Comparison of ENCODE assay signal across 9 cellular contexts in genomic region chr11:75398906-75399305, GRCh38. TPM values are rescaled to one million over a fixed set of nuclear protein-coding genes. Genes with fewer than 3 reads are reported as not detected.
DNase-seq lines count a peak whose midpoint lies in the region; ATAC-seq, FAIRE-seq and TF ChIP-seq lines count a peak whose summit lies in the region.
"Had no signal": no experiment of that assay in that cellular context is flagged by ENCODE, and none has a peak within 500 bp of the region (broad histone marks: within the 10 kb centered on the region; RNA-seq: fewer than 3 reads in every experiment).

No MANE protein-coding gene starts in this region.

- CTCF ChIA-PET in GM12878 (lab: Yijun Ruan, JAX): interaction anchor here (1.0 to 2.6 kb wide), 5 partner anchors 9 to 150 kb away, joined by 3 to 15 read pairs (median 5); no protein-coding TSS in a partner anchor

- SMC1A ChIA-PET in GM12878 (lab: Charles Lee; ENCODE audit: uncharacterized antibody, unreplicated experiment): no interaction called here

- peaks cover 7% of the 10 kb centered on the region for H3K27me3 Mint-ChIP-seq in T-helper 2 cell treated with Interferon-gamma antibody and Interleukin-4, amounts not matched to agents 5 μg/mL and 100 μg/mL, for 36 hours (ENCODE audit: low read depth)

- H3K4me3 ChIP-seq in HUES48 (ENCODE audit: low read depth, low read length) (peak overlapping the region; percentile 98; the same call in 1 of the 2 replicates), GM12878 (no peak overlapping the region)

- H3K27ac ChIP-seq in HUES48 (ENCODE audit: low read depth, low read length) (no peak overlapping the region), GM12878 (ENCODE audit: control insufficient read depth, insufficient read depth) (no peak overlapping the region)

- 55% methylated on average over 8 of the region's 8 CpGs for WGBS in GM12878 (ENCODE audit: insufficient coverage, insufficient replicate concordance, low lambda C conversion rate, missing lambda C conversion rate)

- H4K20me1 ChIP-seq in GM12878 (ENCODE audit: control insufficient read depth, insufficient read depth): peaks cover 25% of the 10 kb centered on the region

- in situ Hi-C loops in GM12878 (cut with MboI): no loop called here

- peak overlapping the region; percentile 97 for H3K4me3 Mint-ChIP-seq in T-helper 2 cell treated with Interferon-gamma antibody and Interleukin-4, amounts not matched to agents 5 μg/mL and 100 μg/mL, for 36 hours

- H3K9ac ChIP-seq in HUES48 (ENCODE audit: low read depth, low read length) (no peak overlapping the region), GM12878 (ENCODE audit: control insufficient read depth, insufficient read depth, low read length) (no peak overlapping the region)

- RAD21 ChIA-PET in GM12878 (lab: Charles Lee; ENCODE audit: unreplicated experiment): no interaction called here

- peak; percentile 3; the same call in 2 of the 3 replicates for ATAC-seq in GM12878
- ATAC-seq in sciatic nerve: peak; percentile 1
- ATAC-seq in GM18868 (IDR thresholded peaks at IDR 0.05; ENCODE audit: unreplicated experiment): no peak

- TF ChIP-seq RAD21 in GM12878 (IDR thresholded peaks at IDR 0.05; ENCODE audit: insufficient read depth, low read depth, low read length): no peak

- TF ChIP-seq EP300 in GM12878 (IDR thresholded peaks at IDR 0.05; ENCODE audit: borderline replicate concordance in 1 of 2, control insufficient read depth in 1 of 2, low read depth in 2 of 2, low read length in 2 of 2): no peak

- peaks cover 42% of the 10 kb centered on the region for H3K4me1 Mint-ChIP-seq in T-helper 2 cell treated with Interferon-gamma antibody and Interleukin-4, amounts not matched to agents 5 μg/mL and 100 μg/mL, for 36 hours (ENCODE audit: low read depth)

- peak overlapping the region; percentile 98 for H3K27ac Mint-ChIP-seq in T-helper 2 cell treated with Interferon-gamma antibody and Interleukin-4, amounts not matched to agents 5 μg/mL and 100 μg/mL, for 36 hours

- TF ChIP-seq POLR2A in GM12878 (IDR thresholded peaks at IDR 0.05; ENCODE audit: low read depth, low read length): no peak

- no TSS peak for BruUV-seq in GM12878 (replicated peaks; lab: Mats Ljungman, UMichigan)

- intact Hi-C loops in GM12878 (cut with micrococcal nuclease; ENCODE audit: unreplicated experiment): no loop called here
- intact Hi-C loops in sciatic nerve (cut with DNase I): no loop called here

- H3K36me3 ChIP-seq in HUES48 (ENCODE audit: control insufficient read depth, insufficient read depth, low read length) (peaks cover 37% of the 10 kb centered on the region), GM12878 (ENCODE audit: control insufficient read depth in 2 of 2, insufficient read depth in 2 of 2, low read length in 1 of 2) (peaks cover 10 to 29% of the 10 kb centered on the region in 2 experiments)

- POLR2A ChIA-PET in GM12878 (lab: Charles Lee): interaction anchor here (0.6 kb wide), 1 partner anchor 705 kb away, joined by 5 read pairs; no protein-coding TSS in a partner anchor

- H3K4me1 ChIP-seq in HUES48 (ENCODE audit: control insufficient read depth, insufficient read depth, low read length): peaks cover 9% of the 10 kb centered on the region
- no peaks in the 10 kb centered on the region; the same call in 1 of the 2 replicates for H3K4me1 ChIP-seq in GM12878 (ENCODE audit: control insufficient read depth, insufficient read depth, low read length)

- H3K9me3 ChIP-seq in HUES48 (ENCODE audit: control insufficient read depth, insufficient read depth, low read length) (no peaks in the 10 kb centered on the region), GM12878 (replicated peaks; ENCODE audit: control insufficient read depth, insufficient read depth, low read length) (no peaks in the 10 kb centered on the region)

- FAIRE-seq in GM12878 (lab: Jason Lieb, UNC): no peak
- FAIRE-seq: A204.1 had no signal

- no peak for DNase-seq in T-helper 2 cell treated with Interferon-gamma antibody and Interleukin-4, amounts not matched to agents 5 μg/mL and 100 μg/mL, for 36 hours (ENCODE audit: low spot score)
- DNase-seq in T-helper 2 cell: no peak
- no peak for DNase-seq in GM12878 (ENCODE audit: low read depth, low spot score)
- no peak for DNase-seq in sciatic nerve (ENCODE audit: low spot score)
- no peak for DNase-seq in DMS153 treated with DMSO at 0.1 percent for 48 hours (lab: John Stamatoyannopoulos, UW; ENCODE audit: unreplicated experiment)
- no peak for DNase-seq in NCI-H2196 (lab: John Stamatoyannopoulos, UW; ENCODE audit: unreplicated experiment)

- H3K4me2 ChIP-seq in GM12878 (ENCODE audit: control insufficient read depth, insufficient read depth): no peak overlapping the region

- peaks cover 47% of the 10 kb centered on the region for H3K79me2 ChIP-seq in GM12878 (ENCODE audit: control insufficient read depth, insufficient read depth, low read length)

- H2AFZ ChIP-seq in GM12878 (ENCODE audit: control insufficient read depth, low read depth, low read length): peak overlapping the region; percentile 88

- H3K36me3 Mint-ChIP-seq in T-helper 2 cell treated with Interferon-gamma antibody and Interleukin-4, amounts not matched to agents 5 μg/mL and 100 μg/mL, for 36 hours (ENCODE audit: low read depth): peaks cover 46% of the 10 kb centered on the region

- H3K9me3 Mint-ChIP-seq in T-helper 2 cell treated with Interferon-gamma antibody and Interleukin-4, amounts not matched to agents 5 μg/mL and 100 μg/mL, for 36 hours: no peaks in the 10 kb centered on the region

- H3K27me3 ChIP-seq in HUES48 (ENCODE audit: control insufficient read depth, insufficient read depth, low read length) (no peaks in the 10 kb centered on the region), GM12878 (replicated peaks in 1 of 2; ENCODE audit: control insufficient read depth in 2 of 2, insufficient read depth in 2 of 2, low read length in 1 of 2) (peaks cover 0 to 3% of the 10 kb centered on the region in 2 experiments; a peak in 1 of 4 replicates)

- TF ChIP-seq CTCF in GM12878 (IDR thresholded peaks at IDR 0.05 in 2 of 3, conservative IDR thresholded peaks at IDR 0.05 in 1 of 3; ENCODE audit: control insufficient read depth in 2 of 3, extremely low read depth in 1 of 3, insufficient read depth in 1 of 3, low read depth in 3 of 3, low read length in 3 of 3): no peak

TF ChIP-seq in GM12878, 131 proteins besides CTCF, POLR2A, EP300 and RAD21 (continues in another document):
- no peak for TF ChIP-seq HCFC1 (IDR thresholded peaks at IDR 0.05; ENCODE audit: low read length)

RNA-seq across cellular contexts. Expression of gene RPS3, which starts 0.4 kb away (rescaled TPM):
- 327 and 328 TPM in 2 replicates for total RNA-seq in GM12878 (2013; cell fraction: nucleolus; rRNA removed)
- 3,162 and 3,203 TPM in 2 replicates for total RNA-seq in GM12878 (2014; rRNA removed)
- 4,299 and 4,364 TPM in 2 replicates for total RNA-seq in GM12878 (2014; rRNA removed; fragmentation: Illumina TruSeq; extraction: Trizol)
- 4,496 and 4,555 TPM in 2 replicates for total RNA-seq in GM12878 (2021)
- polyA plus RNA-seq in GM12878 (2011; ENCODE audit: low read depth): 8,364 TPM
- polyA plus RNA-seq in GM12878 (2011; rRNA removed): 4,355 and 4,741 TPM in 2 replicates
- polyA plus RNA-seq in GM12878 (2011; cell fraction: cytosol; rRNA removed): 4,091 and 4,155 TPM in 2 replicates
- 1,814 and 1,991 TPM in 2 replicates for polyA plus RNA-seq in GM12878 (2011; cell fraction: nucleus; rRNA removed)
- polyA plus RNA-seq in GM12878 (2012): 6,227 and 7,157 TPM in 2 replicates
- 5,039 and 6,875 TPM in 2 replicates for polyA plus RNA-seq in GM12878 (2014; fragmentation: Illumina TruSeq; extraction: Trizol)
- polyA plus RNA-seq in GM12878 (2014; fragmentation: Nextera tagmentation; extraction: Ambion mirVana): 1,000 to 10,000 TPM; 7,007 to 9,556 TPM
- 4,204 and 4,437 TPM in 2 replicates for polyA plus RNA-seq in GM12878 (2014; rRNA removed)
- polyA plus RNA-seq in GM12878 (2016; fragmentation: Nextera tagmentation; extraction: Ambion mirVana): 1,000 to 10,000 TPM; 2,127 to 2,136 TPM
- polyA minus RNA-seq in GM12878 (2011; rRNA and poly(A)+ RNA removed): 1,578 and 1,840 TPM in 2 replicates
- polyA minus RNA-seq in GM12878 (2011; cell fraction: cytosol; rRNA and poly(A)+ RNA removed): 561 and 590 TPM in 2 replicates
- polyA minus RNA-seq in GM12878 (2011; cell fraction: nucleus; rRNA and poly(A)+ RNA removed): 168 and 212 TPM in 2 replicates
- total RNA-seq in sciatic nerve: 1,413 TPM

RNA-seq across cellular contexts. Expression of gene KLHL35, which starts 34.1 kb away (rescaled TPM):
- total RNA-seq in GM12878 (2013; cell fraction: nucleolus; rRNA removed): not detected in 2 replicates
- total RNA-seq in GM12878 (2014; rRNA removed) (0.34 and 0.49 TPM in 2 replicates), GM12878 (2014; rRNA removed; fragmentation: Illumina TruSeq; extraction: Trizol) (not detected in 2 replicates), GM12878 (2021) (0.13 and 0.21 TPM in 2 replicates), sciatic nerve (3.6 TPM)
- polyA plus RNA-seq in GM12878 (2011; ENCODE audit: low read depth): 0.09 TPM
- polyA plus RNA-seq in GM12878 (2011; rRNA removed) (0.15 TPM in 1 of 2 replicates, not detected in the other), GM12878 (2014; fragmentation: Illumina TruSeq; extraction: Trizol) (0.09 TPM in 1 of 2 replicates, not detected in the other), GM12878 (2014; fragmentation: Nextera tagmentation; extraction: Ambion mirVana) (under 1 TPM; 0.04 to 0.06 TPM), GM12878 (2014; rRNA removed) (0.15 and 0.28 TPM in 2 replicates), GM12878 (2016; fragmentation: Nextera tagmentation; extraction: Ambion mirVana) (under 1 TPM; 0.09 to 0.33 TPM)
- polyA plus RNA-seq in GM12878 (2011; cell fraction: cytosol; rRNA removed): not detected in 2 replicates
- polyA plus RNA-seq in GM12878 (2011; cell fraction: nucleus; rRNA removed): 0.07 and 0.18 TPM in 2 replicates
- polyA plus RNA-seq in GM12878 (2012): 0.49 and 0.55 TPM in 2 replicates
- not detected in 2 replicates for polyA minus RNA-seq in GM12878 (2011; rRNA and poly(A)+ RNA removed)
- polyA minus RNA-seq in GM12878 (2011; cell fraction: cytosol; rRNA and poly(A)+ RNA removed): 0.52 TPM in 1 of 2 replicates, not detected in the other
- 0.19 TPM in 1 of 2 replicates, not detected in the other for polyA minus RNA-seq in GM12878 (2011; cell fraction: nucleus; rRNA and poly(A)+ RNA removed)

RNA-seq across cellular contexts. Expression of gene ARRB1, which starts 47.4 kb away (rescaled TPM):
- 30.0 and 32.4 TPM in 2 replicates for total RNA-seq in GM12878 (2013; cell fraction: nucleolus; rRNA removed)
- total RNA-seq in GM12878 (2014; rRNA removed): 1.0 and 1.5 TPM in 2 replicates
- total RNA-seq in GM12878 (2014; rRNA removed; fragmentation: Illumina TruSeq; extraction: Trizol): 2.3 TPM in 2 replicates
- 2.9 and 3.0 TPM in 2 replicates for total RNA-seq in GM12878 (2021)
- 1.2 TPM for polyA plus RNA-seq in GM12878 (2011; ENCODE audit: low read depth)
- polyA plus RNA-seq in GM12878 (2011; rRNA removed): 7.5 and 12.9 TPM in 2 replicates
- polyA plus RNA-seq in GM12878 (2011; cell fraction: cytosol; rRNA removed): 15.9 and 18.2 TPM in 2 replicates
- 15.6 and 17.4 TPM in 2 replicates for polyA plus RNA-seq in GM12878 (2011; cell fraction: nucleus; rRNA removed)
- 1.4 and 2.4 TPM in 2 replicates for polyA plus RNA-seq in GM12878 (2012)
- 1.1 and 1.8 TPM in 2 replicates for polyA plus RNA-seq in GM12878 (2014; fragmentation: Illumina TruSeq; extraction: Trizol)
- under 1 TPM; 0.42 TPM for polyA plus RNA-seq in GM12878 (2014; fragmentation: Nextera tagmentation; extraction: Ambion mirVana)
- 1.6 and 1.8 TPM in 2 replicates for polyA plus RNA-seq in GM12878 (2014; rRNA removed)
- polyA plus RNA-seq in GM12878 (2016; fragmentation: Nextera tagmentation; extraction: Ambion mirVana): under 1 TPM; 0.39 to 0.42 TPM
- polyA minus RNA-seq in GM12878 (2011; rRNA and poly(A)+ RNA removed): 47.7 and 49.8 TPM in 2 replicates
- 7.7 and 9.0 TPM in 2 replicates for polyA minus RNA-seq in GM12878 (2011; cell fraction: cytosol; rRNA and poly(A)+ RNA removed)
- 17.9 and 26.8 TPM in 2 replicates for polyA minus RNA-seq in GM12878 (2011; cell fraction: nucleus; rRNA and poly(A)+ RNA removed)
- total RNA-seq in sciatic nerve: 70.8 TPM
